21 cellular contexts compared by ENCODE assay signal in genomic region chr1:85407978-85408377, GRCh38. TPM values are rescaled to one million over a fixed set of nuclear protein-coding genes. Genes with fewer than 3 reads are reported as not detected.
DNase-seq lines count a peak whose midpoint lies in the region; ATAC-seq, FAIRE-seq and TF ChIP-seq lines count a peak whose summit lies in the region.
"Had no signal": no experiment of that assay in that cellular context is flagged by ENCODE, and none has a peak within 500 bp of the region (broad histone marks: within the 10 kb centered on the region; RNA-seq: fewer than 3 reads in every experiment).

No MANE protein-coding gene starts in this region.

- peak overlapping the region; percentile 78 for H3K9ac ChIP-seq in GM23248
- no peak overlapping the region for H3K9ac ChIP-seq in kidney (ENCODE audit: low read length in 2 of 2)

- peaks cover 91% of the 10 kb centered on the region for H3K79me2 ChIP-seq in GM23248 (ENCODE audit: insufficient read depth)

- H3K36me3 ChIP-seq in GM23248 (ENCODE audit: low read depth) (peaks cover 6% of the 10 kb centered on the region; the same call in 1 of the 2 replicates), kidney (ENCODE audit: control insufficient read depth in 1 of 2, insufficient read depth in 2 of 2, low read length in 2 of 2) (no peaks in the 10 kb centered on the region)
- H3K36me3 ChIP-seq: heart left ventricle, vagina had no signal

- H3K9me3 ChIP-seq in GM23248 (ENCODE audit: low read depth) (no peaks in the 10 kb centered on the region), kidney (ENCODE audit: control insufficient read depth in 1 of 2, low read length in 2 of 2) (no peaks in the 10 kb centered on the region)
- H3K9me3 ChIP-seq: heart left ventricle, vagina had no signal

- intact Hi-C loops in kidney (cut with DNase I) = no loop called here

- no peaks in the 10 kb centered on the region for H3K9me2 ChIP-seq in GM23248 (ENCODE audit: insufficient read depth)

- peaks cover 75% of the 10 kb centered on the region for H3F3A ChIP-seq in GM23248 (ENCODE audit: insufficient read depth)

- H2AFZ ChIP-seq in GM23248 = no peak overlapping the region

- DNase-seq in GM23248 = no peak
- no peak for DNase-seq in kidney
- peak; percentile 5 for DNase-seq in putamen (ENCODE audit: low spot score)
- no peak for DNase-seq in dedifferentiated amniotic fluid mesenchymal stem cell (ENCODE audit: extremely low spot score)
- DNase-seq in OCI-M2 (lab: John Stamatoyannopoulos, UW; ENCODE audit: unreplicated experiment) = no peak
- no peak for DNase-seq in hippocampal formation (lab: John Stamatoyannopoulos, UW)
- DNase-seq: activated CD4-positive, alpha-beta T cell treated with anti-CD3 and anti-CD28 coated beads, Interleukin-2, amount 50 U/mL, for 48 hours; activated T-cell treated with anti-CD3 and anti-CD28 coated beads, Interleukin-2, amount 50 U/mL, for 4 hours; CD8-positive, alpha-beta T cell; H9; heart left ventricle; NCI-H2081 treated with DMSO at 0.1 percent for 48 hours; stimulated activated CD4-positive, alpha-beta T cell treated with anti-CD3 and anti-CD28 coated beads, Interleukin-15, amount 100 ng/mL, for 24 hours had no signal

- in situ Hi-C loops in GM23248 (cut with MboI) = no loop called here

- H4K20me1 ChIP-seq in GM23248 (ENCODE audit: insufficient read depth) = no peaks in the 10 kb centered on the region

- 60 to 74% methylated on average over 3 of the region's 3 CpGs for WGBS in GM23248 (ENCODE audit: low coverage in 1 of 2, low lambda C conversion rate in 2 of 2, missing lambda C conversion rate in 2 of 2), 2 experiments

- ATAC-seq in SK-N-SH treated with all-trans-retinoic acid at 6 μM for 48 hours (peak; percentile 27), HG03520 (IDR thresholded peaks at IDR 0.05; ENCODE audit: unreplicated experiment) (no peak)
- ATAC-seq: activated naive CD4-positive, alpha-beta T cell treated with anti-CD3 and anti-CD28 coated beads, Interleukin-2, amount 50 U/mL, for 72 hours; activated T-cell treated with anti-CD3 and anti-CD28 coated beads, Interleukin-2, amount 50 U/mL, for 4 hours; CD8-positive, alpha-beta T cell; K562 had no signal

- H3K27me3 ChIP-seq in GM23248 (replicated peaks; ENCODE audit: insufficient read depth) = no peaks in the 10 kb centered on the region
- H3K27me3 ChIP-seq: heart left ventricle, vagina had no signal

- peaks cover 73% of the 10 kb centered on the region for H3K4me1 ChIP-seq in GM23248 (ENCODE audit: insufficient read depth)
- H3K4me1 ChIP-seq in kidney (ENCODE audit: control insufficient read depth in 1 of 2, insufficient read depth in 1 of 2, low read depth in 1 of 2, low read length in 2 of 2) = peaks cover 4 to 45% of the 10 kb centered on the region in 2 donors

- no peak for FAIRE-seq in kidney (lab: Jason Lieb, UNC)
- FAIRE-seq: bronchial epithelial cell, K562 had no signal

- peak overlapping the region; percentile 74 for H3K4me2 ChIP-seq in GM23248 (ENCODE audit: unreplicated experiment)

- peak overlapping the region; percentile 96 for H3K27ac ChIP-seq in GM23248
- peak overlapping the region; percentile 40 to 59 for H3K27ac ChIP-seq in kidney (ENCODE audit: low read depth in 2 of 2, low read length in 2 of 2)
- H3K27ac ChIP-seq: HL-60, vagina, VCaP had no signal

- TF ChIP-seq CTCF in kidney (IDR thresholded peaks at IDR 0.05; ENCODE audit: borderline replicate concordance, extremely low read depth, insufficient read depth) = no peak

- H3K4me3 ChIP-seq in GM23248 (peak overlapping the region; percentile 45; the same call in 1 of the 2 replicates), kidney (ENCODE audit: low read length in 2 of 2) (no peak overlapping the region)
- H3K4me3 ChIP-seq: K562, vagina had no signal

TF ChIP-seq in SK-N-SH treated with all-trans-retinoic acid at 6 μM for 48 hours, 23 proteins besides CTCF, POLR2A, EP300 and RAD21:
- TF ChIP-seq GLIS3 (CRISPR knock-in tag; IDR thresholded peaks at IDR 0.05) = no peak
- no peak for TF ChIP-seq ZNF8 (CRISPR knock-in tag; IDR thresholded peaks at IDR 0.05)
- TF ChIP-seq PPARA (CRISPR knock-in tag; IDR thresholded peaks at IDR 0.05; ENCODE audit: borderline replicate concordance) = no peak
- TF ChIP-seq ZNF565 (CRISPR knock-in tag; conservative IDR thresholded peaks at IDR 0.05; ENCODE audit: low read depth) = no peak
TF ChIP-seq in SK-N-SH treated with all-trans-retinoic acid at 6 μM for 48 hours: peak in this region for 0.

RNA-seq across cellular contexts. Expression of gene DDAH1, which starts 57.0 kb away (rescaled TPM):
- 162 and 168 TPM in 2 replicates for total RNA-seq in GM23248 (2014; rRNA removed; shearing (Covaris generic))
- 234 and 238 TPM in 2 replicates for polyA plus RNA-seq in GM23248 (2016; fragmentation: Nextera tagmentation; extraction: Ambion mirVana)
- total RNA-seq in kidney = 73.1 TPM
- 98.9 TPM for polyA plus RNA-seq in kidney (ENCODE audit: insufficient read depth, low read depth, low replicate concordance)
- total RNA-seq: activated naive CD4-positive, alpha-beta T cell treated with anti-CD3 and anti-CD28 coated beads, Interleukin-2, amount 50 U/mL, for 72 hours; CD8-positive, alpha-beta T cell had no signal
